In genomic region chr17:20999044-20999573, GRCh38 we compare ENCODE assay signal across 9 cellular contexts. TPM values are rescaled to one million over a fixed set of nuclear protein-coding genes. Genes with fewer than 3 reads are reported as not detected.
DNase-seq lines count a peak whose midpoint lies in the region; ATAC-seq and TF ChIP-seq lines count a peak whose summit lies in the region.
"Had no signal": no experiment of that assay in that cellular context is flagged by ENCODE, and none has a peak within 500 bp of the region (broad histone marks: within the 10 kb centered on the region; RNA-seq: fewer than 3 reads in every experiment).

No MANE protein-coding gene starts in this region.

- H3K27me3 Mint-ChIP-seq in activated naive CD4-positive, alpha-beta T cell treated with anti-CD3 and anti-CD28 coated beads, Interleukin-2, amount 10 ng/mL, durations not matched to agents 7 days and 5 days: no peaks in the 10 kb centered on the region
- no peaks in the 10 kb centered on the region for H3K27me3 Mint-ChIP-seq in dendritic cell treated with granulocyte-macrophage colony-stimulating factor and Interleukin-4, amounts not matched to agents 40 ng/mL and 50 ng/mL, for 4 days
- H3K27me3 Mint-ChIP-seq in naive thymus-derived CD4-positive, alpha-beta T cell: no peaks in the 10 kb centered on the region

- intact Hi-C loops in dendritic cell treated with granulocyte-macrophage colony-stimulating factor and Interleukin-4, amounts not matched to agents 40 ng/mL and 50 ng/mL, for 4 days (cut with micrococcal nuclease): no loop called here
- intact Hi-C loops in naive thymus-derived CD4-positive, alpha-beta T cell (cut with micrococcal nuclease): no loop called here
- intact Hi-C loops in transverse colon (cut with DNase I; ENCODE audit: low total_unique reads): no loop called here

- no peak for TF ChIP-seq EP300 in transverse colon (IDR thresholded peaks at IDR 0.05; ENCODE audit: low read depth)

- H3K9me3 ChIP-seq in naive thymus-derived CD4-positive, alpha-beta T cell (ENCODE audit: control insufficient read depth in 2 of 3, low read length in 3 of 3): no peaks in the 10 kb centered on the region
- no peaks in the 10 kb centered on the region for H3K9me3 ChIP-seq in transverse colon

- H3K9me3 Mint-ChIP-seq in activated naive CD4-positive, alpha-beta T cell treated with anti-CD3 and anti-CD28 coated beads, Interleukin-2, amount 10 ng/mL, durations not matched to agents 7 days and 5 days: no peaks in the 10 kb centered on the region
- H3K9me3 Mint-ChIP-seq in dendritic cell treated with granulocyte-macrophage colony-stimulating factor and Interleukin-4, amounts not matched to agents 40 ng/mL and 50 ng/mL, for 4 days: no peaks in the 10 kb centered on the region
- H3K9me3 Mint-ChIP-seq in naive thymus-derived CD4-positive, alpha-beta T cell: no peaks in the 10 kb centered on the region

- H3K27ac ChIP-seq in naive thymus-derived CD4-positive, alpha-beta T cell (ENCODE audit: low read depth, low read length): no peak overlapping the region
- H3K27ac ChIP-seq in transverse colon: peak overlapping the region; percentile 12 to 52 (median 26)

- POLR2A ChIA-PET in naive thymus-derived CD4-positive, alpha-beta T cell (lab: Charles Lee): no interaction called here

- H3K4me1 Mint-ChIP-seq in activated naive CD4-positive, alpha-beta T cell treated with anti-CD3 and anti-CD28 coated beads, Interleukin-2, amount 10 ng/mL, durations not matched to agents 7 days and 5 days: peaks cover 43% of the 10 kb centered on the region
- H3K4me1 Mint-ChIP-seq in dendritic cell treated with granulocyte-macrophage colony-stimulating factor and Interleukin-4, amounts not matched to agents 40 ng/mL and 50 ng/mL, for 4 days (ENCODE audit: low read depth): peaks cover 27% of the 10 kb centered on the region
- H3K4me1 Mint-ChIP-seq in naive thymus-derived CD4-positive, alpha-beta T cell: peaks cover 31 to 54% (median 42%) of the 10 kb centered on the region in 7 donors

- in situ Hi-C loops in transverse colon (cut with MboI; ENCODE audit: low pct_ligation_motif_present in 1 of 4, low pct_unique_long_range_greater_than_20kb in 1 of 4, low sequenced_read_pairs in 3 of 4): no loop called here

- TF ChIP-seq CTCF in transverse colon (IDR thresholded peaks at IDR 0.05): no peak

- H3K27me3 ChIP-seq in naive thymus-derived CD4-positive, alpha-beta T cell (ENCODE audit: control insufficient read depth in 2 of 2, insufficient read depth in 2 of 2, low read length in 2 of 2): no peaks in the 10 kb centered on the region
- H3K27me3 ChIP-seq in transverse colon: no peaks in the 10 kb centered on the region

- H3K36me3 ChIP-seq in naive thymus-derived CD4-positive, alpha-beta T cell (ENCODE audit: control insufficient read depth in 2 of 3, insufficient read depth in 3 of 3, low read length in 3 of 3): peaks cover 0 to 36% (median 0%) of the 10 kb centered on the region in 3 experiments
- H3K36me3 ChIP-seq in transverse colon: peaks cover 0 to 19% (median 9%) of the 10 kb centered on the region in 4 donors

- H3K36me3 Mint-ChIP-seq in activated naive CD4-positive, alpha-beta T cell treated with anti-CD3 and anti-CD28 coated beads, Interleukin-2, amount 10 ng/mL, durations not matched to agents 7 days and 5 days: peaks cover 39% of the 10 kb centered on the region
- H3K36me3 Mint-ChIP-seq in dendritic cell treated with granulocyte-macrophage colony-stimulating factor and Interleukin-4, amounts not matched to agents 40 ng/mL and 50 ng/mL, for 4 days (ENCODE audit: low read depth): peaks cover 57% of the 10 kb centered on the region
- H3K36me3 Mint-ChIP-seq in naive thymus-derived CD4-positive, alpha-beta T cell: peaks cover 5 to 20% (median 7%) of the 10 kb centered on the region in 5 donors

- no peak for TF ChIP-seq POLR2A in transverse colon (IDR thresholded peaks at IDR 0.05)

- H3K27ac Mint-ChIP-seq in activated naive CD4-positive, alpha-beta T cell treated with anti-CD3 and anti-CD28 coated beads, Interleukin-2, amount 10 ng/mL, durations not matched to agents 7 days and 5 days: peak overlapping the region; percentile 75
- peak overlapping the region; percentile 15 for H3K27ac Mint-ChIP-seq in dendritic cell treated with granulocyte-macrophage colony-stimulating factor and Interleukin-4, amounts not matched to agents 40 ng/mL and 50 ng/mL, for 4 days
- H3K27ac Mint-ChIP-seq in naive thymus-derived CD4-positive, alpha-beta T cell: peak overlapping the region; percentile 72 to 95 (median 87)

- CTCF ChIA-PET in activated naive CD4-positive, alpha-beta T cell treated with anti-CD3 and anti-CD28 coated beads, Interleukin-2, amount 10 ng/mL, durations not matched to agents 7 days and 5 days (lab: Charles Lee): interaction anchor here (1.4 kb wide), 1 partner anchor 101 kb away, joined by 3 read pairs; no protein-coding TSS in a partner anchor
- CTCF ChIA-PET in naive thymus-derived CD4-positive, alpha-beta T cell (lab: Charles Lee): no interaction called here

- DNase-seq in activated naive CD4-positive, alpha-beta T cell treated with anti-CD3 and anti-CD28 coated beads, Interleukin-2, amount 10 ng/mL, durations not matched to agents 7 days and 5 days: no peak
- DNase-seq in activated naive CD4-positive, alpha-beta T cell treated with Interleukin-2 at 50 U/mL for 16 hours: no peak
- no peak for DNase-seq in naive thymus-derived CD4-positive, alpha-beta T cell
- DNase-seq in transverse colon (no peak), NCI-H446 (lab: John Stamatoyannopoulos, UW) (no peak), NCI-H774 (lab: John Stamatoyannopoulos, UW) (no peak)
- DNase-seq: activated CD8-positive, alpha-beta memory T cell treated with anti-CD3 and anti-CD28 coated beads, Interleukin-2, amount 50 U/mL, for 4 hours had no signal

- H3K4me3 Mint-ChIP-seq in activated naive CD4-positive, alpha-beta T cell treated with anti-CD3 and anti-CD28 coated beads, Interleukin-2, amount 10 ng/mL, durations not matched to agents 7 days and 5 days: no peak overlapping the region
- H3K4me3 Mint-ChIP-seq in dendritic cell treated with granulocyte-macrophage colony-stimulating factor and Interleukin-4, amounts not matched to agents 40 ng/mL and 50 ng/mL, for 4 days: no peak overlapping the region
- peak overlapping the region in 3 of 10 donors; percentile 18 to 40 (median 39) for H3K4me3 Mint-ChIP-seq in naive thymus-derived CD4-positive, alpha-beta T cell

- H3K4me3 ChIP-seq in naive thymus-derived CD4-positive, alpha-beta T cell (ENCODE audit: low read length): no peak overlapping the region
- H3K4me3 ChIP-seq in transverse colon: no peak overlapping the region

- no peak for ATAC-seq in naive thymus-derived CD4-positive, alpha-beta T cell
- no peak for ATAC-seq in HG02798 (IDR thresholded peaks at IDR 0.05; ENCODE audit: poor library complexity, unreplicated experiment)

- H3K4me1 ChIP-seq in naive thymus-derived CD4-positive, alpha-beta T cell (ENCODE audit: control insufficient read depth in 2 of 2, insufficient read depth in 2 of 2, low read length in 2 of 2): peaks cover 0 to 35% of the 10 kb centered on the region in 2 donors
- H3K4me1 ChIP-seq in transverse colon: peaks cover 9 to 34% (median 15%) of the 10 kb centered on the region in 4 donors

- 40 to 63% methylated on average over 1 to 16 of the region's 16 CpGs for WGBS in transverse colon (ENCODE audit: low coverage in 1 of 2), 2 donors

RNA-seq across cellular contexts. Expression of gene USP22, which starts 43.7 kb away (rescaled TPM):
- total RNA-seq in naive thymus-derived CD4-positive, alpha-beta T cell: 100 to 1,000 TPM; 134 to 172 (median 159) TPM
- polyA plus RNA-seq in naive thymus-derived CD4-positive, alpha-beta T cell: 10 to 100 TPM; 35.0 to 50.7 TPM
- 100 to 1,000 TPM in 2 of 4 donors, 10 to 100 TPM in 2; 95.5 to 123 (median 108) TPM for total RNA-seq in transverse colon

Comparison
In these comparisons a context has a peak if more than half of its experiments do, and no peak if none do; other contexts are left out.
1. H3K27ac Mint-ChIP-seq: peak in every context shown above with its lines; median percentile 87 in naive thymus-derived CD4-positive, alpha-beta T cell; 75 in activated naive CD4-positive, alpha-beta T cell treated with anti-CD3 and anti-CD28 coated beads, Interleukin-2, amount 10 ng/mL, durations not matched to agents 7 days and 5 days; 15 in dendritic cell treated with granulocyte-macrophage colony-stimulating factor and Interleukin-4, amounts not matched to agents 40 ng/mL and 50 ng/mL, for 4 days.